2 cellular contexts compared by ENCODE assay signal in the genomic region with DNA sequence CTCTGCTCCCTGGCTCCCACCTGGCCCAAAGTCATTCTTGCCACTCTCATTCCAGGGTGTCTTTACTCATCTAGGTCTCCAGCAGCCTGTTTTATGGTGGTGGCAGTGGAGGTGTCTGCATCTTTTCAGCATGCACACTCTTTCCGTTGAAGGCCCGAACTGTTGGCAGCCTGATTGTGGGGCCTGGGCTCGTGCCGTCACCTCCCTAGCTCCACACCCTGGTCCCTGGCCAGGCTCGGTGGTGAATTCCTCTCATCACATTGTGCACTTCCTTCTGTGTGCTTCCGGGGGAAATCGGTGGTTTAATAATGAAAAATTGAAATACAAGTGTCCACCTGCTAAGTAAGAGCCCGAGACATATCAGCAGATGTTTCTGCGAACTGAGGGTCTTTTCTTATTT.
TF ChIP-seq lines count a peak whose summit lies in the region.

No MANE protein-coding gene starts in this region.

TF ChIP-seq in HepG2, 621 proteins besides CTCF, POLR2A, EP300 and RAD21:
- TF ChIP-seq FOXK2 (IDR thresholded peaks at IDR 0.05) (no peak), SKI (IDR thresholded peaks at IDR 0.05; ENCODE audit: partially characterized antibody) (no peak), ATF7 (IDR thresholded peaks at IDR 0.05) (no peak), ATF7 (CRISPR knock-in tag; IDR thresholded peaks at IDR 0.05) (no peak), ZSCAN31 (CRISPR knock-in tag; IDR thresholded peaks at IDR 0.05; ENCODE audit: low read depth) (no peak), ZNF615 (CRISPR knock-in tag; IDR thresholded peaks at IDR 0.05; ENCODE audit: borderline replicate concordance) (no peak), LCORL (IDR thresholded peaks at IDR 0.05) (no peak), LCORL (CRISPR knock-in tag; IDR thresholded peaks at IDR 0.05) (no peak), PITX1 (CRISPR knock-in tag; IDR thresholded peaks at IDR 0.05) (no peak), ZNF335 (CRISPR knock-in tag; IDR thresholded peaks at IDR 0.05) (no peak), BCL6 (CRISPR knock-in tag; IDR thresholded peaks at IDR 0.05) (no peak), ZNF563 (CRISPR knock-in tag; IDR thresholded peaks at IDR 0.05) (no peak), CSRNP1 (CRISPR knock-in tag; IDR thresholded peaks at IDR 0.05) (no peak), PRPF4 (IDR thresholded peaks at IDR 0.05; ENCODE audit: low read depth, low read length, poor library complexity, severe bottlenecking) (no peak), ZNF264 (CRISPR knock-in tag; IDR thresholded peaks at IDR 0.05) (no peak), ZNF572 (CRISPR knock-in tag; IDR thresholded peaks at IDR 0.05) (no peak), ZNF460 (CRISPR knock-in tag; IDR thresholded peaks at IDR 0.05; ENCODE audit: borderline replicate concordance) (no peak)
- TF ChIP-seq, protein P1, sequence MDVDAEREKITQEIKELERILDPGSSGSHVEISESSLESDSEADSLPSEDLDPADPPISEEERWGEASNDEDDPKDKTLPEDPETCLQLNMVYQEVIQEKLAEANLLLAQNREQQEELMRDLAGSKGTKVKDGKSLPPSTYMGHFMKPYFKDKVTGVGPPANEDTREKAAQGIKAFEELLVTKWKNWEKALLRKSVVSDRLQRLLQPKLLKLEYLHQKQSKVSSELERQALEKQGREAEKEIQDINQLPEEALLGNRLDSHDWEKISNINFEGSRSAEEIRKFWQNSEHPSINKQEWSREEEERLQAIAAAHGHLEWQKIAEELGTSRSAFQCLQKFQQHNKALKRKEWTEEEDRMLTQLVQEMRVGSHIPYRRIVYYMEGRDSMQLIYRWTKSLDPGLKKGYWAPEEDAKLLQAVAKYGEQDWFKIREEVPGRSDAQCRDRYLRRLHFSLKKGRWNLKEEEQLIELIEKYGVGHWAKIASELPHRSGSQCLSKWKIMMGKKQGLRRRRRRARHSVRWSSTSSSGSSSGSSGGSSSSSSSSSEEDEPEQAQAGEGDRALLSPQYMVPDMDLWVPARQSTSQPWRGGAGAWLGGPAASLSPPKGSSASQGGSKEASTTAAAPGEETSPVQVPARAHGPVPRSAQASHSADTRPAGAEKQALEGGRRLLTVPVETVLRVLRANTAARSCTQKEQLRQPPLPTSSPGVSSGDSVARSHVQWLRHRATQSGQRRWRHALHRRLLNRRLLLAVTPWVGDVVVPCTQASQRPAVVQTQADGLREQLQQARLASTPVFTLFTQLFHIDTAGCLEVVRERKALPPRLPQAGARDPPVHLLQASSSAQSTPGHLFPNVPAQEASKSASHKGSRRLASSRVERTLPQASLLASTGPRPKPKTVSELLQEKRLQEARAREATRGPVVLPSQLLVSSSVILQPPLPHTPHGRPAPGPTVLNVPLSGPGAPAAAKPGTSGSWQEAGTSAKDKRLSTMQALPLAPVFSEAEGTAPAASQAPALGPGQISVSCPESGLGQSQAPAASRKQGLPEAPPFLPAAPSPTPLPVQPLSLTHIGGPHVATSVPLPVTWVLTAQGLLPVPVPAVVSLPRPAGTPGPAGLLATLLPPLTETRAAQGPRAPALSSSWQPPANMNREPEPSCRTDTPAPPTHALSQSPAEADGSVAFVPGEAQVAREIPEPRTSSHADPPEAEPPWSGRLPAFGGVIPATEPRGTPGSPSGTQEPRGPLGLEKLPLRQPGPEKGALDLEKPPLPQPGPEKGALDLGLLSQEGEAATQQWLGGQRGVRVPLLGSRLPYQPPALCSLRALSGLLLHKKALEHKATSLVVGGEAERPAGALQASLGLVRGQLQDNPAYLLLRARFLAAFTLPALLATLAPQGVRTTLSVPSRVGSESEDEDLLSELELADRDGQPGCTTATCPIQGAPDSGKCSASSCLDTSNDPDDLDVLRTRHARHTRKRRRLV (CRISPR knock-in tag; IDR thresholded peaks at IDR 0.05) = no peak
- TF ChIP-seq, protein P2, sequence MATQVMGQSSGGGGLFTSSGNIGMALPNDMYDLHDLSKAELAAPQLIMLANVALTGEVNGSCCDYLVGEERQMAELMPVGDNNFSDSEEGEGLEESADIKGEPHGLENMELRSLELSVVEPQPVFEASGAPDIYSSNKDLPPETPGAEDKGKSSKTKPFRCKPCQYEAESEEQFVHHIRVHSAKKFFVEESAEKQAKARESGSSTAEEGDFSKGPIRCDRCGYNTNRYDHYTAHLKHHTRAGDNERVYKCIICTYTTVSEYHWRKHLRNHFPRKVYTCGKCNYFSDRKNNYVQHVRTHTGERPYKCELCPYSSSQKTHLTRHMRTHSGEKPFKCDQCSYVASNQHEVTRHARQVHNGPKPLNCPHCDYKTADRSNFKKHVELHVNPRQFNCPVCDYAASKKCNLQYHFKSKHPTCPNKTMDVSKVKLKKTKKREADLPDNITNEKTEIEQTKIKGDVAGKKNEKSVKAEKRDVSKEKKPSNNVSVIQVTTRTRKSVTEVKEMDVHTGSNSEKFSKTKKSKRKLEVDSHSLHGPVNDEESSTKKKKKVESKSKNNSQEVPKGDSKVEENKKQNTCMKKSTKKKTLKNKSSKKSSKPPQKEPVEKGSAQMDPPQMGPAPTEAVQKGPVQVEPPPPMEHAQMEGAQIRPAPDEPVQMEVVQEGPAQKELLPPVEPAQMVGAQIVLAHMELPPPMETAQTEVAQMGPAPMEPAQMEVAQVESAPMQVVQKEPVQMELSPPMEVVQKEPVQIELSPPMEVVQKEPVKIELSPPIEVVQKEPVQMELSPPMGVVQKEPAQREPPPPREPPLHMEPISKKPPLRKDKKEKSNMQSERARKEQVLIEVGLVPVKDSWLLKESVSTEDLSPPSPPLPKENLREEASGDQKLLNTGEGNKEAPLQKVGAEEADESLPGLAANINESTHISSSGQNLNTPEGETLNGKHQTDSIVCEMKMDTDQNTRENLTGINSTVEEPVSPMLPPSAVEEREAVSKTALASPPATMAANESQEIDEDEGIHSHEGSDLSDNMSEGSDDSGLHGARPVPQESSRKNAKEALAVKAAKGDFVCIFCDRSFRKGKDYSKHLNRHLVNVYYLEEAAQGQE (IDR thresholded peaks at IDR 0.05; ENCODE audit: borderline replicate concordance in 1 of 2, low read depth in 1 of 2, low read length in 2 of 2) = no peak

TF ChIP-seq in endothelial cell of umbilical vein, 7 proteins besides CTCF, POLR2A, EP300 and RAD21:
- TF ChIP-seq, protein P3, sequence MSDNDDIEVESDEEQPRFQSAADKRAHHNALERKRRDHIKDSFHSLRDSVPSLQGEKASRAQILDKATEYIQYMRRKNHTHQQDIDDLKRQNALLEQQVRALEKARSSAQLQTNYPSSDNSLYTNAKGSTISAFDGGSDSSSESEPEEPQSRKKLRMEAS (IDR thresholded peaks at IDR 0.05; ENCODE audit: insufficient read depth, insufficient read length) = no peak
- no peak for TF ChIP-seq EZH2 (IDR thresholded peaks at IDR 0.05; ENCODE audit: borderline replicate concordance, low read depth, low read length, severe bottlenecking)
- no peak for TF ChIP-seq FOS (IDR thresholded peaks at IDR 0.05; ENCODE audit: borderline replicate concordance, insufficient read depth, low read length)
- no peak for TF ChIP-seq JUN (IDR thresholded peaks at IDR 0.05; ENCODE audit: borderline replicate concordance, insufficient read depth, insufficient read length, low read depth)
- TF ChIP-seq GATA2 (IDR thresholded peaks at IDR 0.05; ENCODE audit: insufficient read depth, insufficient read length, low read depth, low read length) = no peak
- TF ChIP-seq POLR2AphosphoS5 (IDR thresholded peaks at IDR 0.05; ENCODE audit: insufficient read depth, low read depth, low read length) = no peak
- no peak for TF ChIP-seq MYC (IDR thresholded peaks at IDR 0.05; ENCODE audit: low read depth, low read length)
